2 cellular contexts compared by ENCODE assay signal in genomic region chr6:84836366-84836765, GRCh38.
TF ChIP-seq lines count a peak whose summit lies in the region.

No MANE protein-coding gene starts in this region.

TF ChIP-seq in SK-N-SH, 30 proteins besides CTCF, POLR2A, EP300 and RAD21 (continued from another document):
- no peak for TF ChIP-seq ZBTB33 (IDR thresholded peaks at IDR 0.05; ENCODE audit: borderline replicate concordance, low read depth)
- no peak for TF ChIP-seq PBX3 (IDR thresholded peaks at IDR 0.05)
- TF ChIP-seq SMC3 (IDR thresholded peaks at IDR 0.05; ENCODE audit: low read depth, low read length): no peak
- TF ChIP-seq RXRA (IDR thresholded peaks at IDR 0.05; ENCODE audit: borderline replicate concordance, low read depth): no peak
- TF ChIP-seq USF1 (IDR thresholded peaks at IDR 0.05; ENCODE audit: borderline replicate concordance, low read depth): no peak
- no peak for TF ChIP-seq NFIC (IDR thresholded peaks at IDR 0.05; ENCODE audit: borderline replicate concordance)
- TF ChIP-seq GABPA (IDR thresholded peaks at IDR 0.05; ENCODE audit: low read depth): no peak
- no peak for TF ChIP-seq TCF12 (IDR thresholded peaks at IDR 0.05)
- TF ChIP-seq YY1 (IDR thresholded peaks at IDR 0.05; ENCODE audit: low read depth): no peak
- no peak for TF ChIP-seq MAX (IDR thresholded peaks at IDR 0.05; ENCODE audit: low read depth)
- TF ChIP-seq RFX5 (IDR thresholded peaks at IDR 0.05; ENCODE audit: low read length): no peak

TF ChIP-seq in SK-N-SH treated with all-trans-retinoic acid at 6 μM for 48 hours, 23 proteins besides CTCF, POLR2A, EP300 and RAD21 (continued from another document):
- TF ChIP-seq OSR1 (CRISPR knock-in tag; IDR thresholded peaks at IDR 0.05): no peak
- TF ChIP-seq GLIS3 (CRISPR knock-in tag; IDR thresholded peaks at IDR 0.05): no peak
- TF ChIP-seq SNAI2 (CRISPR knock-in tag; IDR thresholded peaks at IDR 0.05): no peak
- TF ChIP-seq ZC3H10 (CRISPR knock-in tag; IDR thresholded peaks at IDR 0.05): no peak
- TF ChIP-seq POU6F1 (CRISPR knock-in tag; IDR thresholded peaks at IDR 0.05; ENCODE audit: borderline replicate concordance, low read depth): no peak
- TF ChIP-seq TCF4 (CRISPR knock-in tag; IDR thresholded peaks at IDR 0.05; ENCODE audit: borderline replicate concordance): no peak
- TF ChIP-seq ESRRG (CRISPR knock-in tag; IDR thresholded peaks at IDR 0.05): no peak
